In genomic region chr2:71562518-71562917, GRCh38 we compare ENCODE assay signal across 17 cellular contexts.
"Had no signal": no experiment of that assay in that cellular context is flagged by ENCODE, and none has a peak within 500 bp of the region (broad histone marks: within the 10 kb centered on the region; RNA-seq: fewer than 3 reads in every experiment).

No MANE protein-coding gene starts in this region.

- ATAC-seq: activated CD8-positive, alpha-beta T cell treated with anti-CD3 and anti-CD28 coated beads, Interleukin-2, amount 10 ng/mL, durations not matched to agents 7 days and 5 days; activated naive CD4-positive, alpha-beta T cell treated with anti-CD3 and anti-CD28 coated beads, Interleukin-2, amount 50 U/mL, for 72 hours; body of pancreas; stimulated activated effector memory CD8-positive, alpha-beta T cell treated with anti-CD3 and anti-CD28 coated beads, Interleukin-12 subunit alpha, Interleukin-12 subunit beta, amount 100 ng/mL, for 72 hours had no signal

- H3K27me3 ChIP-seq: body of pancreas, ovary, uterus had no signal

- H3K9me3 ChIP-seq: body of pancreas, ovary, uterus had no signal

- H3K4me3 Mint-ChIP-seq: activated B cell treated with CpG ODN at 0.5 μM for 24 hours; activated CD8-positive, alpha-beta T cell treated with anti-CD3 and anti-CD28 coated beads, Interleukin-2, amount 10 ng/mL, durations not matched to agents 7 days and 5 days; neural crest cell; stimulated activated effector memory CD8-positive, alpha-beta T cell treated with anti-CD3 and anti-CD28 coated beads, Interleukin-12 subunit alpha, Interleukin-12 subunit beta, amount 100 ng/mL, for 72 hours had no signal

- H3K36me3 ChIP-seq: ovary, uterus had no signal

- H3K9me3 Mint-ChIP-seq: activated B cell treated with CpG ODN at 0.5 μM for 24 hours; activated naive CD4-positive, alpha-beta T cell treated with anti-CD3 and anti-CD28 coated beads, Interleukin-2, amount 50 U/mL, for 72 hours; neural crest cell; stimulated activated effector memory CD8-positive, alpha-beta T cell treated with anti-CD3 and anti-CD28 coated beads, Interleukin-12 subunit alpha, Interleukin-12 subunit beta, amount 100 ng/mL, for 72 hours had no signal

- H3K36me3 Mint-ChIP-seq: activated naive CD4-positive, alpha-beta T cell treated with anti-CD3 and anti-CD28 coated beads, Interleukin-2, amount 50 U/mL, for 72 hours; stimulated activated effector memory CD8-positive, alpha-beta T cell treated with anti-CD3 and anti-CD28 coated beads, Interleukin-12 subunit alpha, Interleukin-12 subunit beta, amount 100 ng/mL, for 72 hours had no signal

- DNase-seq: activated B cell treated with CpG ODN at 0.5 μM for 24 hours; activated CD4-positive, alpha-beta T cell treated with anti-CD3 and anti-CD28 coated beads for 48 hours; activated CD8-positive, alpha-beta memory T cell treated with anti-CD3 and anti-CD28 coated beads, Interleukin-2, amount 50 U/mL, for 4 hours; activated CD8-positive, alpha-beta T cell treated with anti-CD3 and anti-CD28 coated beads, Interleukin-2, amount 10 ng/mL, durations not matched to agents 7 days and 5 days; activated effector memory CD4-positive, alpha-beta T cell treated with anti-CD3 and anti-CD28 coated beads, Interleukin-2, amount 50 U/mL, for 16 hours; activated T-cell treated with anti-CD3 and anti-CD28 coated beads, Interleukin-2, amount 50 U/mL, for 48 hours; body of pancreas; central memory CD4-positive, alpha-beta T cell; cortex of kidney; effector CD4-positive, alpha-beta T cell; foreskin fibroblast; hypothalamus; ovary; uterus had no signal

- H3K27ac Mint-ChIP-seq: activated B cell treated with CpG ODN at 0.5 μM for 24 hours; activated CD8-positive, alpha-beta T cell treated with anti-CD3 and anti-CD28 coated beads, Interleukin-2, amount 10 ng/mL, durations not matched to agents 7 days and 5 days; activated naive CD4-positive, alpha-beta T cell treated with anti-CD3 and anti-CD28 coated beads, Interleukin-2, amount 50 U/mL, for 72 hours; stimulated activated effector memory CD8-positive, alpha-beta T cell treated with anti-CD3 and anti-CD28 coated beads, Interleukin-12 subunit alpha, Interleukin-12 subunit beta, amount 100 ng/mL, for 72 hours had no signal

- H3K27ac ChIP-seq: body of pancreas, ovary, uterus had no signal

- H3K4me1 ChIP-seq: uterus had no signal

- H3K4me1 Mint-ChIP-seq: activated B cell treated with CpG ODN at 0.5 μM for 24 hours; neural crest cell; stimulated activated effector memory CD8-positive, alpha-beta T cell treated with anti-CD3 and anti-CD28 coated beads, Interleukin-12 subunit alpha, Interleukin-12 subunit beta, amount 100 ng/mL, for 72 hours had no signal

- H3K4me3 ChIP-seq: body of pancreas, ovary, uterus had no signal
